In genomic region chr6:43496370-43497128, GRCh38 we compare ENCODE assay signal across 1 cellular context.
TF ChIP-seq lines count a peak whose summit lies in the region.

No MANE protein-coding gene starts in this region.

TF ChIP-seq in GM12878, 131 proteins besides CTCF, POLR2A, EP300 and RAD21:
- TF ChIP-seq SMC3 (IDR thresholded peaks at IDR 0.05; ENCODE audit: borderline replicate concordance, low read length) (0 out of 2 replicates have a peak, but pooled peaks have one; percentile 20), SRF (IDR thresholded peaks at IDR 0.05; ENCODE audit: low read depth in 2 of 2, low read length in 2 of 2) (no peak)
